In the genomic region with DNA sequence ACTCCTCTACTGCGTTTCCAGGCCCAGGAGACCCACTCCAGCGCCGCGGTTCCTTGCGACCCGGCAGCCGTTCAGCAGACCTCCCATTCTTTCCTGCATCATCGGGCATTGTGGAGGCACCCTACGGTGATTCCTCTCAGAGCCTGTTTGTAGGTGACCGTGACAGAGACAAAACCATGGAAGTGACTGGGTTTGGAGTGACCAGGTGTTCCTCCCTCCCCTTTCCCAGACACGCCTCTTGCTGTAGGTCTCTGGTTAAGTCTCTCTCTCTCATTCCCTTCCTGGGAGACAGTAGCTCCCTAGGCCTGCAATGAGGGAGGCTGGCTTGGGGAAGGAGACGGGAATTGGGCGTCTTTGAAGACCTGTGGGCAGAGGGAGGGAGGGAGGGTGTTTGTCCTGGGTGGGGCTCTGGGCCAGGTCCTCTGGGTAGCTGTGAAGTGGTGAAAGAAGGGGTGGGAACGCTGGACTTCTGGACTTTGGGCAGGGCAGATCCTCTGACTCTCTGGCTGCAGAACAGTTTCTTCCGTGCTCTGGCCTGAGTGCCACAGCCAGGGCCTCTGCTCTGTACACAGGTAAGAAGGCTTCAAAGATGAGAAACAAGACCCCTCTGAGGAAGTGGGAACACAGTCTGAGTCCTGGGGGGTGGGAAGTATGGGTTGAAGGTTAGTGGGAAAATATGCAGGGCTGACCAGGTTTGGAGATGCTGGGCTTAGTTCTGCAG, we compare ENCODE assay signal across 1 cellular context.
TF ChIP-seq lines count a peak whose summit lies in the region.

No MANE protein-coding gene starts in this region.

TF ChIP-seq in K562, 482 proteins besides CTCF, POLR2A, EP300 and RAD21 (continued from another document and continues in another):
- TF ChIP-seq, protein P1, sequence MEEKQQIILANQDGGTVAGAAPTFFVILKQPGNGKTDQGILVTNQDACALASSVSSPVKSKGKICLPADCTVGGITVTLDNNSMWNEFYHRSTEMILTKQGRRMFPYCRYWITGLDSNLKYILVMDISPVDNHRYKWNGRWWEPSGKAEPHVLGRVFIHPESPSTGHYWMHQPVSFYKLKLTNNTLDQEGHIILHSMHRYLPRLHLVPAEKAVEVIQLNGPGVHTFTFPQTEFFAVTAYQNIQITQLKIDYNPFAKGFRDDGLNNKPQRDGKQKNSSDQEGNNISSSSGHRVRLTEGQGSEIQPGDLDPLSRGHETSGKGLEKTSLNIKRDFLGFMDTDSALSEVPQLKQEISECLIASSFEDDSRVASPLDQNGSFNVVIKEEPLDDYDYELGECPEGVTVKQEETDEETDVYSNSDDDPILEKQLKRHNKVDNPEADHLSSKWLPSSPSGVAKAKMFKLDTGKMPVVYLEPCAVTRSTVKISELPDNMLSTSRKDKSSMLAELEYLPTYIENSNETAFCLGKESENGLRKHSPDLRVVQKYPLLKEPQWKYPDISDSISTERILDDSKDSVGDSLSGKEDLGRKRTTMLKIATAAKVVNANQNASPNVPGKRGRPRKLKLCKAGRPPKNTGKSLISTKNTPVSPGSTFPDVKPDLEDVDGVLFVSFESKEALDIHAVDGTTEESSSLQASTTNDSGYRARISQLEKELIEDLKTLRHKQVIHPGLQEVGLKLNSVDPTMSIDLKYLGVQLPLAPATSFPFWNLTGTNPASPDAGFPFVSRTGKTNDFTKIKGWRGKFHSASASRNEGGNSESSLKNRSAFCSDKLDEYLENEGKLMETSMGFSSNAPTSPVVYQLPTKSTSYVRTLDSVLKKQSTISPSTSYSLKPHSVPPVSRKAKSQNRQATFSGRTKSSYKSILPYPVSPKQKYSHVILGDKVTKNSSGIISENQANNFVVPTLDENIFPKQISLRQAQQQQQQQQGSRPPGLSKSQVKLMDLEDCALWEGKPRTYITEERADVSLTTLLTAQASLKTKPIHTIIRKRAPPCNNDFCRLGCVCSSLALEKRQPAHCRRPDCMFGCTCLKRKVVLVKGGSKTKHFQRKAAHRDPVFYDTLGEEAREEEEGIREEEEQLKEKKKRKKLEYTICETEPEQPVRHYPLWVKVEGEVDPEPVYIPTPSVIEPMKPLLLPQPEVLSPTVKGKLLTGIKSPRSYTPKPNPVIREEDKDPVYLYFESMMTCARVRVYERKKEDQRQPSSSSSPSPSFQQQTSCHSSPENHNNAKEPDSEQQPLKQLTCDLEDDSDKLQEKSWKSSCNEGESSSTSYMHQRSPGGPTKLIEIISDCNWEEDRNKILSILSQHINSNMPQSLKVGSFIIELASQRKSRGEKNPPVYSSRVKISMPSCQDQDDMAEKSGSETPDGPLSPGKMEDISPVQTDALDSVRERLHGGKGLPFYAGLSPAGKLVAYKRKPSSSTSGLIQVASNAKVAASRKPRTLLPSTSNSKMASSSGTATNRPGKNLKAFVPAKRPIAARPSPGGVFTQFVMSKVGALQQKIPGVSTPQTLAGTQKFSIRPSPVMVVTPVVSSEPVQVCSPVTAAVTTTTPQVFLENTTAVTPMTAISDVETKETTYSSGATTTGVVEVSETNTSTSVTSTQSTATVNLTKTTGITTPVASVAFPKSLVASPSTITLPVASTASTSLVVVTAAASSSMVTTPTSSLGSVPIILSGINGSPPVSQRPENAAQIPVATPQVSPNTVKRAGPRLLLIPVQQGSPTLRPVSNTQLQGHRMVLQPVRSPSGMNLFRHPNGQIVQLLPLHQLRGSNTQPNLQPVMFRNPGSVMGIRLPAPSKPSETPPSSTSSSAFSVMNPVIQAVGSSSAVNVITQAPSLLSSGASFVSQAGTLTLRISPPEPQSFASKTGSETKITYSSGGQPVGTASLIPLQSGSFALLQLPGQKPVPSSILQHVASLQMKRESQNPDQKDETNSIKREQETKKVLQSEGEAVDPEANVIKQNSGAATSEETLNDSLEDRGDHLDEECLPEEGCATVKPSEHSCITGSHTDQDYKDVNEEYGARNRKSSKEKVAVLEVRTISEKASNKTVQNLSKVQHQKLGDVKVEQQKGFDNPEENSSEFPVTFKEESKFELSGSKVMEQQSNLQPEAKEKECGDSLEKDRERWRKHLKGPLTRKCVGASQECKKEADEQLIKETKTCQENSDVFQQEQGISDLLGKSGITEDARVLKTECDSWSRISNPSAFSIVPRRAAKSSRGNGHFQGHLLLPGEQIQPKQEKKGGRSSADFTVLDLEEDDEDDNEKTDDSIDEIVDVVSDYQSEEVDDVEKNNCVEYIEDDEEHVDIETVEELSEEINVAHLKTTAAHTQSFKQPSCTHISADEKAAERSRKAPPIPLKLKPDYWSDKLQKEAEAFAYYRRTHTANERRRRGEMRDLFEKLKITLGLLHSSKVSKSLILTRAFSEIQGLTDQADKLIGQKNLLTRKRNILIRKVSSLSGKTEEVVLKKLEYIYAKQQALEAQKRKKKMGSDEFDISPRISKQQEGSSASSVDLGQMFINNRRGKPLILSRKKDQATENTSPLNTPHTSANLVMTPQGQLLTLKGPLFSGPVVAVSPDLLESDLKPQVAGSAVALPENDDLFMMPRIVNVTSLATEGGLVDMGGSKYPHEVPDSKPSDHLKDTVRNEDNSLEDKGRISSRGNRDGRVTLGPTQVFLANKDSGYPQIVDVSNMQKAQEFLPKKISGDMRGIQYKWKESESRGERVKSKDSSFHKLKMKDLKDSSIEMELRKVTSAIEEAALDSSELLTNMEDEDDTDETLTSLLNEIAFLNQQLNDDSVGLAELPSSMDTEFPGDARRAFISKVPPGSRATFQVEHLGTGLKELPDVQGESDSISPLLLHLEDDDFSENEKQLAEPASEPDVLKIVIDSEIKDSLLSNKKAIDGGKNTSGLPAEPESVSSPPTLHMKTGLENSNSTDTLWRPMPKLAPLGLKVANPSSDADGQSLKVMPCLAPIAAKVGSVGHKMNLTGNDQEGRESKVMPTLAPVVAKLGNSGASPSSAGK (IDR thresholded peaks at IDR 0.05), result no peak
- TF ChIP-seq PURB (CRISPR knock-in tag; IDR thresholded peaks at IDR 0.05; ENCODE audit: low read depth), result no peak
- no peak for TF ChIP-seq RFX1 (IDR thresholded peaks at IDR 0.05)
- no peak for TF ChIP-seq ILK (tag; IDR thresholded peaks at IDR 0.05; ENCODE audit: borderline replicate concordance, low read depth)
- 0 out of 2 replicates have a peak, but pooled peaks have one; percentile 9 for TF ChIP-seq DPF2 (IDR thresholded peaks at IDR 0.05)
- TF ChIP-seq ASH1L (IDR thresholded peaks at IDR 0.05; ENCODE audit: borderline replicate concordance, low read depth, partially characterized antibody), result no peak
- no peak for TF ChIP-seq ZNF75A (CRISPR knock-in tag; IDR thresholded peaks at IDR 0.05)
- TF ChIP-seq TCF7L2 (IDR thresholded peaks at IDR 0.05; ENCODE audit: low read depth, low read length), result no peak
- no peak for TF ChIP-seq ZNF239 (CRISPR knock-in tag; IDR thresholded peaks at IDR 0.05)
- no peak for TF ChIP-seq ZNF551 (CRISPR knock-in tag; IDR thresholded peaks at IDR 0.05)
- TF ChIP-seq, protein P2, sequence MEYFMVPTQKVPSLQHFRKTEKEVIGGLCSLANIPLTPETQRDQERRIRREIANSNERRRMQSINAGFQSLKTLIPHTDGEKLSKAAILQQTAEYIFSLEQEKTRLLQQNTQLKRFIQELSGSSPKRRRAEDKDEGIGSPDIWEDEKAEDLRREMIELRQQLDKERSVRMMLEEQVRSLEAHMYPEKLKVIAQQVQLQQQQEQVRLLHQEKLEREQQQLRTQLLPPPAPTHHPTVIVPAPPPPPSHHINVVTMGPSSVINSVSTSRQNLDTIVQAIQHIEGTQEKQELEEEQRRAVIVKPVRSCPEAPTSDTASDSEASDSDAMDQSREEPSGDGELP (CRISPR knock-in tag; IDR thresholded peaks at IDR 0.05; ENCODE audit: borderline replicate concordance), result no peak; the same call in 1 of the 2 replicates
- TF ChIP-seq KDM1A (IDR thresholded peaks at IDR 0.05), result no peak
- TF ChIP-seq, protein P3, sequence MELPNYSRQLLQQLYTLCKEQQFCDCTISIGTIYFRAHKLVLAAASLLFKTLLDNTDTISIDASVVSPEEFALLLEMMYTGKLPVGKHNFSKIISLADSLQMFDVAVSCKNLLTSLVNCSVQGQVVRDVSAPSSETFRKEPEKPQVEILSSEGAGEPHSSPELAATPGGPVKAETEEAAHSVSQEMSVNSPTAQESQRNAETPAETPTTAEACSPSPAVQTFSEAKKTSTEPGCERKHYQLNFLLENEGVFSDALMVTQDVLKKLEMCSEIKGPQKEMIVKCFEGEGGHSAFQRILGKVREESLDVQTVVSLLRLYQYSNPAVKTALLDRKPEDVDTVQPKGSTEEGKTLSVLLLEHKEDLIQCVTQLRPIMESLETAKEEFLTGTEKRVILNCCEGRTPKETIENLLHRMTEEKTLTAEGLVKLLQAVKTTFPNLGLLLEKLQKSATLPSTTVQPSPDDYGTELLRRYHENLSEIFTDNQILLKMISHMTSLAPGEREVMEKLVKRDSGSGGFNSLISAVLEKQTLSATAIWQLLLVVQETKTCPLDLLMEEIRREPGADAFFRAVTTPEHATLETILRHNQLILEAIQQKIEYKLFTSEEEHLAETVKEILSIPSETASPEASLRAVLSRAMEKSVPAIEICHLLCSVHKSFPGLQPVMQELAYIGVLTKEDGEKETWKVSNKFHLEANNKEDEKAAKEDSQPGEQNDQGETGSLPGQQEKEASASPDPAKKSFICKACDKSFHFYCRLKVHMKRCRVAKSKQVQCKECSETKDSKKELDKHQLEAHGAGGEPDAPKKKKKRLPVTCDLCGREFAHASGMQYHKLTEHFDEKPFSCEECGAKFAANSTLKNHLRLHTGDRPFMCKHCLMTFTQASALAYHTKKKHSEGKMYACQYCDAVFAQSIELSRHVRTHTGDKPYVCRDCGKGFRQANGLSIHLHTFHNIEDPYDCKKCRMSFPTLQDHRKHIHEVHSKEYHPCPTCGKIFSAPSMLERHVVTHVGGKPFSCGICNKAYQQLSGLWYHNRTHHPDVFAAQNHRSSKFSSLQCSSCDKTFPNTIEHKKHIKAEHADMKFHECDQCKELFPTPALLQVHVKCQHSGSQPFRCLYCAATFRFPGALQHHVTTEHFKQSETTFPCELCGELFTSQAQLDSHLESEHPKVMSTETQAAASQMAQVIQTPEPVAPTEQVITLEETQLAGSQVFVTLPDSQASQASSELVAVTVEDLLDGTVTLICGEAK (IDR thresholded peaks at IDR 0.05), result 0 out of 2 replicates have a peak, but pooled peaks have one; percentile 34
- TF ChIP-seq, protein P3 (CRISPR knock-in tag; IDR thresholded peaks at IDR 0.05), result no peak
- TF ChIP-seq, protein P4, sequence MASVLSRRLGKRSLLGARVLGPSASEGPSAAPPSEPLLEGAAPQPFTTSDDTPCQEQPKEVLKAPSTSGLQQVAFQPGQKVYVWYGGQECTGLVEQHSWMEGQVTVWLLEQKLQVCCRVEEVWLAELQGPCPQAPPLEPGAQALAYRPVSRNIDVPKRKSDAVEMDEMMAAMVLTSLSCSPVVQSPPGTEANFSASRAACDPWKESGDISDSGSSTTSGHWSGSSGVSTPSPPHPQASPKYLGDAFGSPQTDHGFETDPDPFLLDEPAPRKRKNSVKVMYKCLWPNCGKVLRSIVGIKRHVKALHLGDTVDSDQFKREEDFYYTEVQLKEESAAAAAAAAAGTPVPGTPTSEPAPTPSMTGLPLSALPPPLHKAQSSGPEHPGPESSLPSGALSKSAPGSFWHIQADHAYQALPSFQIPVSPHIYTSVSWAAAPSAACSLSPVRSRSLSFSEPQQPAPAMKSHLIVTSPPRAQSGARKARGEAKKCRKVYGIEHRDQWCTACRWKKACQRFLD (CRISPR knock-in tag; IDR thresholded peaks at IDR 0.05), result no peak
- peak; percentile 10 for TF ChIP-seq NEUROD1 (IDR thresholded peaks at IDR 0.05; ENCODE audit: borderline replicate concordance, low read depth, low read length, partially characterized antibody)
- TF ChIP-seq GABPB1 (CRISPR knock-in tag; IDR thresholded peaks at IDR 0.05), result no peak
- no peak for TF ChIP-seq ZNF431 (CRISPR knock-in tag; IDR thresholded peaks at IDR 0.05)
- TF ChIP-seq ZNF146 (CRISPR knock-in tag; IDR thresholded peaks at IDR 0.05; ENCODE audit: unreplicated experiment), result no peak
- TF ChIP-seq, protein P5, sequence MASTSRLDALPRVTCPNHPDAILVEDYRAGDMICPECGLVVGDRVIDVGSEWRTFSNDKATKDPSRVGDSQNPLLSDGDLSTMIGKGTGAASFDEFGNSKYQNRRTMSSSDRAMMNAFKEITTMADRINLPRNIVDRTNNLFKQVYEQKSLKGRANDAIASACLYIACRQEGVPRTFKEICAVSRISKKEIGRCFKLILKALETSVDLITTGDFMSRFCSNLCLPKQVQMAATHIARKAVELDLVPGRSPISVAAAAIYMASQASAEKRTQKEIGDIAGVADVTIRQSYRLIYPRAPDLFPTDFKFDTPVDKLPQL (IDR thresholded peaks at IDR 0.05; ENCODE audit: extremely low read depth, insufficient read length), result no peak
- TF ChIP-seq, protein P6, sequence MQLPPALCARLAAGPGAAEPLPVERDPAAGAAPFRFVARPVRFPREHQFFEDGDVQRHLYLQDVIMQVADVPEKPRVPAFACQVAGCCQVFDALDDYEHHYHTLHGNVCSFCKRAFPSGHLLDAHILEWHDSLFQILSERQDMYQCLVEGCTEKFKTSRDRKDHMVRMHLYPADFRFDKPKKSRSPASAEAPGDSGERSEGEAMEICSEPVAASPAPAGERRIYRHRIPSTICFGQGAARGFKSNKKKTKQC (CRISPR knock-in tag; IDR thresholded peaks at IDR 0.05), result no peak
- TF ChIP-seq BCL6 (CRISPR knock-in tag; IDR thresholded peaks at IDR 0.05), result no peak
- no peak for TF ChIP-seq CAMTA2 (CRISPR knock-in tag; conservative IDR thresholded peaks at IDR 0.05)
